In the genomic region with DNA sequence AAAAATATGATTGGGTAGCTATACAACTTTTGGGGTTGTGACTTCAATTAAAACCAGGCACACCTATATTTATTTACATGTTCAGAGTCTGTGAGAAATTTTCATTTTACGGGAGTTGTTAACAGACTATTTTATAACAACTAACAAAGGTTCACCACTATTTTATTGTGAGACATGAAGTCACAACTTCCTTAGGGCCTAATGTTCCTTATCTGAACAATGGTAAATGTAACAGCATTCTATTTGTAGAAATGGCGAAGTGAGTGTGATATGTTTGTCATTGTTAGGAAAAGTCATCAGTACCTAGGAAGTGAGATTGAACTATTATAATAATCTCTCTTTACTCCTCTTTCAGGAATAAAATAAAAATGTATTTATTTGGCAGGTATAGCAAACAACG, we compare ENCODE assay signal across 25 cellular contexts.
"Had no signal": no experiment of that assay in that cellular context is flagged by ENCODE, and none has a peak within 500 bp of the region (broad histone marks: within the 10 kb centered on the region; RNA-seq: fewer than 3 reads in every experiment).

No MANE protein-coding gene starts in this region.

- H3K27ac ChIP-seq: adrenal gland, ascending aorta, gastroesophageal sphincter, prostate gland, stomach, thyroid gland, upper lobe of right lung had no signal

- DNase-seq: activated CD4-positive, alpha-beta T cell treated with anti-CD3 and anti-CD28 coated beads for 36 hours; activated CD4-positive, CD25-positive, alpha-beta regulatory T cell; activated CD8-positive, alpha-beta memory T cell treated with anti-CD3 and anti-CD28 coated beads, Interleukin-2, amount 10 ng/mL, durations not matched to agents 7 days and 5 days; activated CD8-positive, alpha-beta T cell treated with anti-CD3 and anti-CD28 coated beads, Interleukin-2, amount 10 ng/mL, durations not matched to agents 7 days and 5 days; activated naive CD4-positive, alpha-beta T cell treated with anti-CD3 and anti-CD28 coated beads for 36 hours; activated naive CD8-positive, alpha-beta T cell treated with anti-CD3 and anti-CD28 coated beads for 36 hours; activated T-cell treated with anti-CD3 and anti-CD28 coated beads, Interleukin-2, amount 50 U/mL, for 48 hours; adrenal gland; caudate nucleus; dorsolateral prefrontal cortex; effector memory CD4-positive, alpha-beta T cell; erythroblast; head of caudate nucleus; stimulated activated CD4-positive, alpha-beta T cell treated with anti-CD3 and anti-CD28 coated beads, Interleukin-15, amount 100 ng/mL, for 24 hours; stimulated activated CD4-positive, alpha-beta T cell treated with anti-CD3 and anti-CD28 coated beads, Interleukin-2, amount 100 ng/mL, for 24 hours; stimulated activated naive B cell treated with anti-CD40 and anti-IgM and Interleukin-4, amounts not matched to agents 10 μg/mL and 1 μg/mL and 100 μg/mL, for 72 hours; stomach; thyroid gland; upper lobe of right lung had no signal

- H3K4me1 Mint-ChIP-seq: activated CD4-positive, alpha-beta T cell treated with anti-CD3 and anti-CD28 coated beads for 36 hours; activated CD8-positive, alpha-beta memory T cell treated with anti-CD3 and anti-CD28 coated beads, Interleukin-2, amount 10 ng/mL, durations not matched to agents 7 days and 5 days; stimulated activated naive B cell treated with anti-CD40 and anti-IgM and Interleukin-4, amounts not matched to agents 10 μg/mL and 1 μg/mL and 100 μg/mL, for 72 hours had no signal

- ATAC-seq: activated CD4-positive, alpha-beta T cell treated with anti-CD3 and anti-CD28 coated beads for 36 hours; activated CD8-positive, alpha-beta memory T cell treated with anti-CD3 and anti-CD28 coated beads, Interleukin-2, amount 10 ng/mL, durations not matched to agents 7 days and 5 days; activated CD8-positive, alpha-beta T cell treated with anti-CD3 and anti-CD28 coated beads, Interleukin-2, amount 10 ng/mL, durations not matched to agents 7 days and 5 days; gastroesophageal sphincter; left lobe of liver; stimulated activated naive B cell treated with anti-CD40 and anti-IgM and Interleukin-4, amounts not matched to agents 10 μg/mL and 1 μg/mL and 100 μg/mL, for 72 hours; upper lobe of right lung had no signal

- H3K9me3 Mint-ChIP-seq: activated naive CD4-positive, alpha-beta T cell treated with anti-CD3 and anti-CD28 coated beads for 36 hours; activated naive CD8-positive, alpha-beta T cell treated with anti-CD3 and anti-CD28 coated beads for 36 hours; stimulated activated naive B cell treated with anti-CD40 and anti-IgM and Interleukin-4, amounts not matched to agents 10 μg/mL and 1 μg/mL and 100 μg/mL, for 72 hours had no signal

- H3K4me3 ChIP-seq: adrenal gland, ascending aorta, dorsolateral prefrontal cortex, gastroesophageal sphincter, prostate gland, stomach, thyroid gland, upper lobe of right lung had no signal

- H3K9me3 ChIP-seq: ascending aorta, gastroesophageal sphincter, prostate gland, thyroid gland, upper lobe of right lung had no signal

- H3K36me3 ChIP-seq: adrenal gland, prostate gland, thyroid gland had no signal

- H3K27ac Mint-ChIP-seq: activated CD4-positive, alpha-beta T cell treated with anti-CD3 and anti-CD28 coated beads for 36 hours; activated CD8-positive, alpha-beta memory T cell treated with anti-CD3 and anti-CD28 coated beads, Interleukin-2, amount 10 ng/mL, durations not matched to agents 7 days and 5 days; activated CD8-positive, alpha-beta T cell treated with anti-CD3 and anti-CD28 coated beads, Interleukin-2, amount 10 ng/mL, durations not matched to agents 7 days and 5 days; activated naive CD4-positive, alpha-beta T cell treated with anti-CD3 and anti-CD28 coated beads for 36 hours; activated naive CD8-positive, alpha-beta T cell treated with anti-CD3 and anti-CD28 coated beads for 36 hours; brain; nephron; stimulated activated naive B cell treated with anti-CD40 and anti-IgM and Interleukin-4, amounts not matched to agents 10 μg/mL and 1 μg/mL and 100 μg/mL, for 72 hours had no signal

- H3K4me1 ChIP-seq: ascending aorta, gastroesophageal sphincter, prostate gland, thyroid gland, upper lobe of right lung had no signal

- H3K27me3 ChIP-seq: adrenal gland, ascending aorta, dorsolateral prefrontal cortex, gastroesophageal sphincter, stomach, thyroid gland, upper lobe of right lung had no signal

- H3K4me3 Mint-ChIP-seq: activated CD4-positive, alpha-beta T cell treated with anti-CD3 and anti-CD28 coated beads for 36 hours; activated CD8-positive, alpha-beta memory T cell treated with anti-CD3 and anti-CD28 coated beads, Interleukin-2, amount 10 ng/mL, durations not matched to agents 7 days and 5 days; activated CD8-positive, alpha-beta T cell treated with anti-CD3 and anti-CD28 coated beads, Interleukin-2, amount 10 ng/mL, durations not matched to agents 7 days and 5 days; activated naive CD4-positive, alpha-beta T cell treated with anti-CD3 and anti-CD28 coated beads for 36 hours; activated naive CD8-positive, alpha-beta T cell treated with anti-CD3 and anti-CD28 coated beads for 36 hours; brain; nephron; stimulated activated naive B cell treated with anti-CD40 and anti-IgM and Interleukin-4, amounts not matched to agents 10 μg/mL and 1 μg/mL and 100 μg/mL, for 72 hours had no signal

- H3K27me3 Mint-ChIP-seq: activated CD4-positive, alpha-beta T cell treated with anti-CD3 and anti-CD28 coated beads for 36 hours; activated CD8-positive, alpha-beta memory T cell treated with anti-CD3 and anti-CD28 coated beads, Interleukin-2, amount 10 ng/mL, durations not matched to agents 7 days and 5 days; activated naive CD8-positive, alpha-beta T cell treated with anti-CD3 and anti-CD28 coated beads for 36 hours; brain; stimulated activated naive B cell treated with anti-CD40 and anti-IgM and Interleukin-4, amounts not matched to agents 10 μg/mL and 1 μg/mL and 100 μg/mL, for 72 hours had no signal
